16 cellular contexts compared by ENCODE assay signal in genomic region chrX:4485917-4486316, GRCh38.
DNase-seq lines count a peak whose midpoint lies in the region; ATAC-seq and TF ChIP-seq lines count a peak whose summit lies in the region.
"Had no signal": no experiment of that assay in that cellular context is flagged by ENCODE, and none has a peak within 500 bp of the region (broad histone marks: within the 10 kb centered on the region; RNA-seq: fewer than 3 reads in every experiment).

No MANE protein-coding gene starts in this region.

- CTCF ChIA-PET in PC-3 (lab: Charles Lee) = no interaction called here

- no peaks in the 10 kb centered on the region for H3K27me3 ChIP-seq in GM23338 (ENCODE audit: insufficient read depth)
- no peaks in the 10 kb centered on the region; the same call in 1 of the 2 replicates for H3K27me3 ChIP-seq in PC-3 (ENCODE audit: low read length)
- no peaks in the 10 kb centered on the region for H3K27me3 ChIP-seq in colonic mucosa
- H3K27me3 ChIP-seq: BLaER1 had no signal

- H2AFZ ChIP-seq in GM23338 = no peak overlapping the region; the same call in 1 of the 2 replicates
- H2AFZ ChIP-seq in PC-3 (ENCODE audit: low read length) = no peak overlapping the region

- no peaks in the 10 kb centered on the region for H3K36me3 ChIP-seq in GM23338 (ENCODE audit: insufficient read depth)
- no peaks in the 10 kb centered on the region for H3K36me3 ChIP-seq in PC-3 (ENCODE audit: low read depth, low read length)
- no peaks in the 10 kb centered on the region for H3K36me3 ChIP-seq in colonic mucosa
- H3K36me3 ChIP-seq: BLaER1 had no signal

- 0 out of 2 replicates have a peak overlapping the region, but pooled peaks have one; percentile 39 for H3K27ac ChIP-seq in GM23338 (ENCODE audit: low read depth)
- H3K27ac ChIP-seq in PC-3 (ENCODE audit: low read length) = no peak overlapping the region
- H3K27ac ChIP-seq in colonic mucosa = no peak overlapping the region
- H3K27ac ChIP-seq: BLaER1, C4-2B had no signal

- no peaks in the 10 kb centered on the region for H3K9me2 ChIP-seq in GM23338 (ENCODE audit: insufficient read depth)
- H3K9me2 ChIP-seq in PC-3 (replicated peaks; ENCODE audit: low read length) = no peaks in the 10 kb centered on the region

- H3K36me3 Mint-ChIP-seq in GM23338 (ENCODE audit: low read depth) = peaks cover 16% of the 10 kb centered on the region
- H3K36me3 Mint-ChIP-seq: CD4-positive, CD25-positive, alpha-beta regulatory T cell; CD8-positive, alpha-beta T cell had no signal

- peaks cover 17% of the 10 kb centered on the region for H3K4me1 Mint-ChIP-seq in GM23338
- H3K4me1 Mint-ChIP-seq: B cell; CD4-positive, CD25-positive, alpha-beta regulatory T cell had no signal

- ATAC-seq in GM23338 = no peak
- no peak; the same call in 1 of the 2 replicates for ATAC-seq in PC-3
- no peak for ATAC-seq in GM21447 (IDR thresholded peaks at IDR 0.05; ENCODE audit: unreplicated experiment)
- ATAC-seq in left lobe of liver = no peak
- ATAC-seq: CD8-positive, alpha-beta T cell; HCT116 had no signal

- H3F3A ChIP-seq in GM23338 (replicated peaks; ENCODE audit: low read depth) (no peaks in the 10 kb centered on the region), PC-3 (ENCODE audit: low read length, unreplicated experiment) (no peaks in the 10 kb centered on the region)

- no peak overlapping the region for H3K27ac Mint-ChIP-seq in GM23338
- H3K27ac Mint-ChIP-seq: B cell; CD4-positive, CD25-positive, alpha-beta regulatory T cell; CD8-positive, alpha-beta T cell had no signal

- peaks cover 17% of the 10 kb centered on the region; the same call in 2 of the 3 replicates for H3K9me3 Mint-ChIP-seq in GM23338

- intact Hi-C loops in PC-3 (cut with micrococcal nuclease) = no loop called here
- intact Hi-C loops in colonic mucosa (cut with DNase I) = no loop called here

- H3K4me3 ChIP-seq in GM23338 = no peak overlapping the region
- H3K4me3 ChIP-seq in PC-3 (ENCODE audit: low read length) = no peak overlapping the region
- H3K4me3 ChIP-seq in colonic mucosa = no peak overlapping the region
- H3K4me3 ChIP-seq: BLaER1 had no signal

- POLR2A ChIA-PET in PC-3 (lab: Charles Lee; ENCODE audit: unreplicated experiment) = no interaction called here

- no peaks in the 10 kb centered on the region for H3K9me3 ChIP-seq in PC-3 (ENCODE audit: low read length)
- no peaks in the 10 kb centered on the region for H3K9me3 ChIP-seq in colonic mucosa
- H3K9me3 ChIP-seq: BLaER1, Caco-2 had no signal

- H3K79me2 ChIP-seq in GM23338 (replicated peaks; ENCODE audit: insufficient read depth) (no peaks in the 10 kb centered on the region), PC-3 (ENCODE audit: low read length) (no peaks in the 10 kb centered on the region)

- peak; percentile 11 to 31; a peak in 2 of 4 replicates for TF ChIP-seq CTCF in GM23338 (conservative IDR thresholded peaks at IDR 0.05; ENCODE audit: low read depth in 2 of 2)
- 0 out of 2 replicates have a peak, but pooled peaks have one; percentile 29 for TF ChIP-seq CTCF in PC-3 (conservative IDR thresholded peaks at IDR 0.05; ENCODE audit: low read depth, low read length)
- no peak for TF ChIP-seq CTCF in colonic mucosa (IDR thresholded peaks at IDR 0.05)

- H4K20me1 ChIP-seq in GM23338 (replicated peaks; ENCODE audit: insufficient read depth) (no peaks in the 10 kb centered on the region), PC-3 (ENCODE audit: low read length) (no peaks in the 10 kb centered on the region)
- H4K20me1 ChIP-seq: BLaER1 had no signal

- H3K27me3 Mint-ChIP-seq in GM23338 (ENCODE audit: insufficient read depth, low read depth, poor library complexity) = peaks cover 3% of the 10 kb centered on the region
- H3K27me3 Mint-ChIP-seq: B cell; CD4-positive, CD25-positive, alpha-beta regulatory T cell had no signal

- H3K9ac ChIP-seq in PC-3 (ENCODE audit: low read length) = no peak overlapping the region
- no peak overlapping the region for H3K9ac ChIP-seq in colonic mucosa (ENCODE audit: low read depth in 2 of 2, low read length in 2 of 2)
- H3K9ac ChIP-seq: BLaER1 had no signal

- DNase-seq in GM23338 (ENCODE audit: low spot score) = peak; percentile 11
- DNase-seq in PC-3 = no peak
- peak; percentile 10 for DNase-seq in iPS-NIHi7 (ENCODE audit: extremely low spot score)
- DNase-seq in colonic mucosa = no peak
- no peak for DNase-seq in left lobe of liver (ENCODE audit: low spot score)
- DNase-seq: Caco-2; CD4-positive, CD25-positive, alpha-beta regulatory T cell; CD8-positive, alpha-beta T cell; DMS153; DND-41; H7 had no signal

- BruUV-seq in PC-3 (replicated peaks; lab: Mats Ljungman, UMichigan) = no TSS peak

- peaks cover 18% of the 10 kb centered on the region for H3K4me1 ChIP-seq in GM23338 (ENCODE audit: insufficient read depth)
- no peaks in the 10 kb centered on the region for H3K4me1 ChIP-seq in PC-3 (ENCODE audit: insufficient read depth, low read length)
- no peaks in the 10 kb centered on the region for H3K4me1 ChIP-seq in colonic mucosa
- H3K4me1 ChIP-seq: BLaER1 had no signal

- H3K4me2 ChIP-seq in GM23338 (no peak overlapping the region), PC-3 (ENCODE audit: low read length) (no peak overlapping the region)
- H3K4me2 ChIP-seq: BLaER1 had no signal

- no peak overlapping the region for H3K4me3 Mint-ChIP-seq in GM23338
- H3K4me3 Mint-ChIP-seq: B cell; CD4-positive, CD25-positive, alpha-beta regulatory T cell; CD8-positive, alpha-beta T cell had no signal

TF ChIP-seq in GM23338, 12 proteins besides CTCF, POLR2A, EP300 and RAD21 (continues in another document):
- no peak for TF ChIP-seq EZH2 (IDR thresholded peaks at IDR 0.05; ENCODE audit: low read depth, unreplicated experiment)
- TF ChIP-seq EZH2phosphoT487 (IDR thresholded peaks at IDR 0.05; ENCODE audit: unreplicated experiment) = no peak
- TF ChIP-seq POLR2AphosphoS5 (IDR thresholded peaks at IDR 0.05; ENCODE audit: low read depth) = no peak
- no peak for TF ChIP-seq ETS1 (IDR thresholded peaks at IDR 0.05)
- no peak for TF ChIP-seq ZNF462 (CRISPR knock-in tag; IDR thresholded peaks at IDR 0.05)

Comparison
In these comparisons a context has a peak if more than half of its experiments do, and no peak if none do; other contexts are left out.
1. DNase-seq: peak in GM23338 (single experiment) and iPS-NIHi7 (single experiment); none in PC-3 (single experiment), colonic mucosa (single experiment) and left lobe of liver (single experiment).